ENCODE assay signal across 20 cellular contexts in genomic region chr1:84861988-84862644, GRCh38. TPM values are rescaled to one million over a fixed set of nuclear protein-coding genes. Genes with fewer than 3 reads are reported as not detected.
DNase-seq lines count a peak whose midpoint lies in the region; ATAC-seq, FAIRE-seq and TF ChIP-seq lines count a peak whose summit lies in the region.
"Had no signal": no experiment of that assay in that cellular context is flagged by ENCODE, and none has a peak within 500 bp of the region (broad histone marks: within the 10 kb centered on the region; RNA-seq: fewer than 3 reads in every experiment).

No MANE protein-coding gene starts in this region.

- H3K4me3 ChIP-seq in GM23338 (no peak overlapping the region), right atrium auricular region (no peak overlapping the region)
- H3K4me3 ChIP-seq: lung, smooth muscle cell, thyroid gland had no signal

- H3K27me3 ChIP-seq in CD4-positive, alpha-beta T cell (ENCODE audit: control insufficient read depth, insufficient read depth, low read length): no peaks in the 10 kb centered on the region
- H3K27me3 ChIP-seq in GM23338 (ENCODE audit: insufficient read depth) (no peaks in the 10 kb centered on the region), right atrium auricular region (no peaks in the 10 kb centered on the region)
- H3K27me3 ChIP-seq: thyroid gland had no signal

- no peaks in the 10 kb centered on the region for H3F3A ChIP-seq in GM23338 (replicated peaks; ENCODE audit: low read depth)

- peaks cover 59% of the 10 kb centered on the region for H3K4me1 Mint-ChIP-seq in CD4-positive, alpha-beta T cell (ENCODE audit: low read depth)
- H3K4me1 Mint-ChIP-seq in activated naive CD8-positive, alpha-beta T cell treated with anti-CD3 and anti-CD28 coated beads for 36 hours: peaks cover 47% of the 10 kb centered on the region
- peaks cover 5% of the 10 kb centered on the region; the same call in 2 of the 3 replicates for H3K4me1 Mint-ChIP-seq in GM23338

- CTCF ChIA-PET in CD4-positive, alpha-beta T cell (lab: Charles Lee): no interaction called here

- no peaks in the 10 kb centered on the region; the same call in 1 of the 2 replicates for H3K79me2 ChIP-seq in GM23338 (replicated peaks; ENCODE audit: insufficient read depth)

- H3K4me3 Mint-ChIP-seq in CD4-positive, alpha-beta T cell: no peak overlapping the region
- no peak overlapping the region for H3K4me3 Mint-ChIP-seq in activated naive CD8-positive, alpha-beta T cell treated with anti-CD3 and anti-CD28 coated beads for 36 hours
- H3K4me3 Mint-ChIP-seq in GM23338: no peak overlapping the region
- H3K4me3 Mint-ChIP-seq: HFFc6, nephron progenitor cell had no signal

- H3K36me3 ChIP-seq in GM23338 (ENCODE audit: insufficient read depth) (peaks cover 5% of the 10 kb centered on the region; the same call in 1 of the 2 replicates), right atrium auricular region (no peaks in the 10 kb centered on the region)
- H3K36me3 ChIP-seq: thyroid gland had no signal

- H3K27ac ChIP-seq in CD4-positive, alpha-beta T cell (ENCODE audit: low read depth, low read length): no peak overlapping the region
- H3K27ac ChIP-seq in GM23338 (ENCODE audit: low read depth): no peak overlapping the region
- no peak overlapping the region for H3K27ac ChIP-seq in right atrium auricular region
- H3K27ac ChIP-seq: thyroid gland had no signal

- H3K27me3 Mint-ChIP-seq in CD4-positive, alpha-beta T cell: no peaks in the 10 kb centered on the region
- no peaks in the 10 kb centered on the region for H3K27me3 Mint-ChIP-seq in activated naive CD8-positive, alpha-beta T cell treated with anti-CD3 and anti-CD28 coated beads for 36 hours
- peaks cover 3% of the 10 kb centered on the region for H3K27me3 Mint-ChIP-seq in GM23338 (ENCODE audit: insufficient read depth, low read depth, poor library complexity)
- H3K27me3 Mint-ChIP-seq: progenitor cell of endocrine pancreas had no signal

- no peaks in the 10 kb centered on the region for H3K4me1 ChIP-seq in GM23338 (ENCODE audit: insufficient read depth)
- H3K4me1 ChIP-seq in right atrium auricular region: no peaks in the 10 kb centered on the region
- H3K4me1 ChIP-seq: thyroid gland had no signal

- no peak overlapping the region for H2AFZ ChIP-seq in GM23338

- H4K20me1 ChIP-seq in GM23338 (replicated peaks; ENCODE audit: insufficient read depth): 0 out of 2 replicates have a peak, but pooled peaks cover 4% of the 10 kb centered on the region

- no peaks in the 10 kb centered on the region for H3K9me3 Mint-ChIP-seq in CD4-positive, alpha-beta T cell
- no peaks in the 10 kb centered on the region for H3K9me3 Mint-ChIP-seq in activated naive CD8-positive, alpha-beta T cell treated with anti-CD3 and anti-CD28 coated beads for 36 hours
- no peaks in the 10 kb centered on the region for H3K9me3 Mint-ChIP-seq in GM23338
- H3K9me3 Mint-ChIP-seq: activated T-cell treated with anti-CD3 and anti-CD28 coated beads, Interleukin-2, amount 50 U/mL, for 4 hours; HFFc6; nephron progenitor cell had no signal

- peak overlapping the region; percentile 82 for H3K27ac Mint-ChIP-seq in CD4-positive, alpha-beta T cell
- H3K27ac Mint-ChIP-seq in activated naive CD8-positive, alpha-beta T cell treated with anti-CD3 and anti-CD28 coated beads for 36 hours: peak overlapping the region; percentile 9
- H3K27ac Mint-ChIP-seq in GM23338: no peak overlapping the region
- H3K27ac Mint-ChIP-seq: HFFc6, nephron progenitor cell, progenitor cell of endocrine pancreas had no signal

- intact Hi-C loops in CD4-positive, alpha-beta T cell (cut with DNase I, micrococcal nuclease): no loop called here

- 0 out of 2 replicates have a peak, but pooled peaks cover 2% of the 10 kb centered on the region for H3K9me2 ChIP-seq in GM23338 (ENCODE audit: insufficient read depth)

- no peaks in the 10 kb centered on the region for H3K9me3 ChIP-seq in CD4-positive, alpha-beta T cell (ENCODE audit: control insufficient read depth, low read length)
- H3K9me3 ChIP-seq in right atrium auricular region: no peaks in the 10 kb centered on the region
- H3K9me3 ChIP-seq: thyroid gland had no signal

- H3K4me2 ChIP-seq in GM23338: no peak overlapping the region
- H3K4me2 ChIP-seq: smooth muscle cell had no signal

- no peak for TF ChIP-seq CTCF in CD4-positive, alpha-beta T cell (IDR thresholded peaks at IDR 0.05)
- TF ChIP-seq CTCF in GM23338 (conservative IDR thresholded peaks at IDR 0.05; ENCODE audit: low read depth in 2 of 2): no peak
- TF ChIP-seq CTCF in right atrium auricular region (IDR thresholded peaks at IDR 0.05): no peak

- ATAC-seq in CD4-positive, alpha-beta T cell (ENCODE audit: poor library complexity): no peak
- peak; percentile 12 for ATAC-seq in HG02981 (IDR thresholded peaks at IDR 0.05; ENCODE audit: unreplicated experiment)
- ATAC-seq in GM23338: no peak
- ATAC-seq in HG02571 (IDR thresholded peaks at IDR 0.05; ENCODE audit: unreplicated experiment): no peak

- no peaks in the 10 kb centered on the region for H3K36me3 Mint-ChIP-seq in CD4-positive, alpha-beta T cell (ENCODE audit: low read depth)
- H3K36me3 Mint-ChIP-seq in activated naive CD8-positive, alpha-beta T cell treated with anti-CD3 and anti-CD28 coated beads for 36 hours: peaks cover 4% of the 10 kb centered on the region
- H3K36me3 Mint-ChIP-seq in GM23338 (ENCODE audit: low read depth): peaks cover 9% of the 10 kb centered on the region

- DNase-seq in CD4-positive, alpha-beta T cell: no peak
- no peak for DNase-seq in GM18507 (ENCODE audit: extremely low spot score, insufficient read length, low read depth)
- DNase-seq in activated naive CD8-positive, alpha-beta T cell treated with anti-CD3 and anti-CD28 coated beads for 36 hours: no peak
- no peak for DNase-seq in HK-2 (ENCODE audit: unreplicated experiment)
- DNase-seq in GM23338 (ENCODE audit: low spot score): no peak
- no peak for DNase-seq in right atrium auricular region (ENCODE audit: low spot score)
- DNase-seq: Calu3, HFFc6, NCI-H1105 treated with DMSO at 0.1 percent for 48 hours, NCI-H69, nephron progenitor cell, OCI-M1, SIG-M5, thyroid gland had no signal

- POLR2A ChIA-PET in CD4-positive, alpha-beta T cell (lab: Charles Lee): no interaction called here

- FAIRE-seq in GM18507 (lab: Jason Lieb, UNC): peak; percentile 36

TF ChIP-seq in GM23338, 12 proteins besides CTCF, POLR2A, EP300 and RAD21:
- TF ChIP-seq NANOG (IDR thresholded peaks at IDR 0.05; ENCODE audit: borderline replicate concordance) (no peak), ZNF114 (CRISPR knock-in tag; IDR thresholded peaks at IDR 0.05) (no peak), REST (IDR thresholded peaks at IDR 0.05; ENCODE audit: unreplicated experiment) (no peak), CREB1 (CRISPR knock-in tag; IDR thresholded peaks at IDR 0.05; ENCODE audit: low read depth) (no peak), ETS1 (IDR thresholded peaks at IDR 0.05) (no peak), ZNF331 (CRISPR knock-in tag; IDR thresholded peaks at IDR 0.05; ENCODE audit: low read depth) (no peak), STAT1 (IDR thresholded peaks at IDR 0.05; ENCODE audit: unreplicated experiment) (no peak), EZH2phosphoT487 (IDR thresholded peaks at IDR 0.05; ENCODE audit: unreplicated experiment) (no peak), EZH2 (IDR thresholded peaks at IDR 0.05; ENCODE audit: low read depth, unreplicated experiment) (no peak)

RNA-seq across cellular contexts. Expression of gene LPAR3, which starts 30.9 kb away (rescaled TPM):
- under 1 TPM; 0.25 to 0.87 TPM for total RNA-seq in CD4-positive, alpha-beta T cell
- 1 to 10 TPM; 1.1 to 1.4 TPM for total RNA-seq in activated naive CD8-positive, alpha-beta T cell treated with anti-CD3 and anti-CD28 coated beads for 36 hours
- total RNA-seq in GM23338 (2014; rRNA removed; shearing (Covaris generic)): 27.8 and 36.9 TPM in 2 replicates
- polyA plus RNA-seq in GM23338 (2016; fragmentation: Nextera tagmentation; extraction: Ambion mirVana): 8.4 and 10.4 TPM in 2 replicates
- 10 to 100 TPM; 40.4 to 56.7 TPM for total RNA-seq in right atrium auricular region

Comparison
In these comparisons a context has a peak if more than half of its experiments do, and no peak if none do; other contexts are left out.
1. RNA of gene LPAR3, which starts 30.9 kb away (total RNA-seq): 40.4 to 56.7 TPM in right atrium auricular region and 27.8 to 36.9 TPM in GM23338; 1.1 to 1.4 TPM in activated naive CD8-positive, alpha-beta T cell treated with anti-CD3 and anti-CD28 coated beads for 36 hours and 0.25 to 0.87 TPM in CD4-positive, alpha-beta T cell; every median in the first group is over 10 times any median in the second.